21 cellular contexts compared by ENCODE assay signal in the genomic region with DNA sequence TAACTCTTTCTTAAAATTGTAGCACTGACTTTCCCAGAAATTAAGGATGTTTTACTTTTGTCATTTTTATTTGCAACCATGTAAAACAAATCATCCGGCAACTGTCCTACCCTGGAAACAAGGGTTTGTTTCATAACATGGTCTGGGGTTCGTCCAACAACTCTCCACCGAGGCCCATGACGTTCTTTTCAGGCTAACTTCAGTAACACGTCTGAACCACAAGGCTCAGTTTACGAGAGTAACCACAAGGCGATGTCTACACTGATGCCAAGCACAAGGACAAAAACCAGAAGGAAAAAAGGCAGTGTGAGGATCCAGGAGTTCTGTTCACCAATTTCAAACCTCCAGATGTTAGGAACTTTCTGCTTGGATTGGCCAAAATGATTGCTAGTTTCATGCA.
DNase-seq lines count a peak whose midpoint lies in the region; ATAC-seq and TF ChIP-seq lines count a peak whose summit lies in the region.
"Had no signal": no experiment of that assay in that cellular context is flagged by ENCODE, and none has a peak within 500 bp of the region (broad histone marks: within the 10 kb centered on the region; RNA-seq: fewer than 3 reads in every experiment).

No MANE protein-coding gene starts in this region.

- ATAC-seq in aorta (ENCODE audit: low FRiP score) (peak; percentile 89), left lobe of liver (no peak), HG03175 (IDR thresholded peaks at IDR 0.05; ENCODE audit: unreplicated experiment) (no peak)

- H3K36me3 ChIP-seq in neutrophil (no peaks in the 10 kb centered on the region), aorta (ENCODE audit: control insufficient read depth in 1 of 2, insufficient read depth in 2 of 2, low read length in 1 of 2) (no peaks in the 10 kb centered on the region)

- peaks cover 25 to 26% of the 10 kb centered on the region in 2 experiments for H3K4me1 ChIP-seq in neutrophil (ENCODE audit: control insufficient read depth in 1 of 2, insufficient read depth in 1 of 2, low read depth in 1 of 2, low read length in 1 of 2)
- no peaks in the 10 kb centered on the region for H3K4me1 ChIP-seq in aorta (ENCODE audit: control insufficient read depth in 1 of 2, insufficient read depth in 2 of 2, low read length in 2 of 2)

- H3K27me3 Mint-ChIP-seq in IgD-negative memory B cell = no peaks in the 10 kb centered on the region
- H3K27me3 Mint-ChIP-seq: memory B cell had no signal

- peaks cover 16% of the 10 kb centered on the region for H3K27me3 ChIP-seq in neutrophil
- H3K27me3 ChIP-seq in aorta (ENCODE audit: control insufficient read depth in 1 of 2, insufficient read depth in 2 of 2, low read length in 1 of 2) = peaks cover 0 to 1% of the 10 kb centered on the region in 2 donors

- no peak for TF ChIP-seq CTCF in neutrophil (IDR thresholded peaks at IDR 0.05)

- H3K4me3 ChIP-seq in neutrophil (ENCODE audit: low read depth in 1 of 2, low read length in 1 of 2) = no peak overlapping the region
- no peak overlapping the region for H3K4me3 ChIP-seq in aorta (ENCODE audit: low read length in 2 of 2)

- H3K36me3 Mint-ChIP-seq in IgD-negative memory B cell = no peaks in the 10 kb centered on the region
- H3K36me3 Mint-ChIP-seq: memory B cell had no signal

- H3K4me1 Mint-ChIP-seq in IgD-negative memory B cell = peaks cover 0 to 1% (median 0%) of the 10 kb centered on the region in 3 donors
- H3K4me1 Mint-ChIP-seq: memory B cell had no signal

- H3K27ac Mint-ChIP-seq in IgD-negative memory B cell = peak overlapping the region in 2 of 3 donors; percentile 35 to 73
- H3K27ac Mint-ChIP-seq: activated naive CD4-positive, alpha-beta T cell treated with anti-CD3 and anti-CD28 coated beads for 36 hours; memory B cell; nephron progenitor cell had no signal

- no peak overlapping the region for H3K4me3 Mint-ChIP-seq in IgD-negative memory B cell
- H3K4me3 Mint-ChIP-seq: activated naive CD4-positive, alpha-beta T cell treated with anti-CD3 and anti-CD28 coated beads for 36 hours; memory B cell; nephron progenitor cell had no signal

- WGBS in aorta, 2 donors = 94 to 96% methylated on average over 7 of the region's 7 CpGs

- intact Hi-C loops in aorta (cut with DNase I) = no loop called here

- peak; percentile 79 for DNase-seq in fibroblast of peridontal ligament (ENCODE audit: extremely low read depth)
- DNase-seq in aorta = peak in 1 of 2 donors; percentile 54
- DNase-seq in NCI-H774 (lab: John Stamatoyannopoulos, UW) = no peak
- DNase-seq in left lobe of liver (ENCODE audit: low spot score) = no peak
- DNase-seq: activated CD4-positive, alpha-beta T cell treated with anti-CD3 and anti-CD28 coated beads for 4 hours; activated CD8-positive, alpha-beta memory T cell treated with anti-CD3 and anti-CD28 coated beads, Interleukin-2, amount 50 U/mL, for 48 hours; activated naive CD4-positive, alpha-beta T cell treated with anti-CD3 and anti-CD28 coated beads for 36 hours; cortex of kidney; DMS53; HCEC 1CT; NCI-H146; nephron progenitor cell; NK-92 treated with Interleukin-12 subunit alpha and Interleukin-12 subunit beta, amount 100 ng/mL, for 24 hours; retina; RPMI8226; substantia nigra had no signal

- H3K9me3 ChIP-seq in neutrophil (no peaks in the 10 kb centered on the region), aorta (ENCODE audit: control insufficient read depth, low read length) (no peaks in the 10 kb centered on the region)

- H3K9me3 Mint-ChIP-seq in IgD-negative memory B cell = peaks cover 0 to 3% (median 2%) of the 10 kb centered on the region in 3 donors
- H3K9me3 Mint-ChIP-seq: activated naive CD4-positive, alpha-beta T cell treated with anti-CD3 and anti-CD28 coated beads for 36 hours; memory B cell; nephron progenitor cell had no signal

- H3K27ac ChIP-seq in neutrophil (peak overlapping the region; percentile 71), aorta (ENCODE audit: low read depth in 1 of 2, low read length in 2 of 2) (no peak overlapping the region)
- H3K27ac ChIP-seq: C4-2B had no signal
